Comparison of ENCODE assay signal across 8 cellular contexts in the genomic region with DNA sequence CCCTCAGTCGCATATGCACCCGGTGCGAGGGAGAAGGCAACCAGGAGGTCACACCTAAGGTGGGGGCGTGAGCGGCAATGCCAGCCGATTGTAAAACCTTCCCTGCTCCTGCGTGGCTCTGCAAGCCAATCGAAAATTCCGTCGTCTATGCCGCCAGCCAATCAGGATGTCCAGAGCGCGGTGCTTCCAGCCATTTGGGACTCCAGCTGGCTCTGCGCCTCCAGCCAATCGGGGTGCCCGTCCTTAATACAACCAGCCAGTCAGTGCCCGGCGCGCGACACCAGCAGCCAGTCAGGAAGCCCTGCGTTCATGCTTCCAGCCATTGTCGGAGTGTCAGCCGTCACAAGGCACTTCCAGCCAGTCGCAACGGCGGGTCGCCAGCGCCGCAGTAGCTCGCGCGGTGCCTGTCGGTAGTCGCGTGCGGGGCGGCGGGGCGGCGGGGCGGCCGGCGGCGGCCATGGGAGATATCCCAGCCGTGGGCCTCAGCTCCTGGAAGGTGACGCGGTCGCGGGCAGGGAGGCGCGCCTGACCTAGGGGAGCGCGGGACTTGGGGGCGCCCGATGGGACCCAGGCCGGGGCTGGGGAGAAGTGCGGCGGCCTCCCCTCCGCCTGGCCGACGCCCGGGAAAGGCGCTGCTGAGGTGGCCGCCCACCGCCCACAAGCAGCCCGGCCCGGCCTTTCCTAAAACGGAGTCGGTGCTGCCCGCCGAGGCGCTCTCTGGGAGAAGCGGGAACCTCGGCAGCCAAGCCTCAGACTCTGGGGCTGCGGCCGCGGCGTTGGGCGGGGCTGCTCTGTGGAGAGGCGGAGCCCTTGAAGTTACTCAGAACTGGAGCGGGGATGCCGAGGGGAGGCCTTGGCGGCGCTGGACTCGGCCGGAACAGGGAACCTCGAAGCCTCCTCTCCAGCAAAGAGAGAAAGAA. TPM values are rescaled to one million over a fixed set of nuclear protein-coding genes. Genes with fewer than 3 reads are reported as not detected.
DNase-seq lines count a peak whose midpoint lies in the region; ATAC-seq, FAIRE-seq and TF ChIP-seq lines count a peak whose summit lies in the region.

A gene (plus strand): TSS at position 340 of the 920 bp plus-strand sequence. CDS start 118 bp downstream, at position 458.

- no peaks in the 10 kb centered on the region for H3K9me3 Mint-ChIP-seq in activated naive CD4-positive, alpha-beta T cell treated with anti-CD3 and anti-CD28 coated beads, Interleukin-2, amount 50 U/mL, for 72 hours
- no peaks in the 10 kb centered on the region for H3K9me3 Mint-ChIP-seq in neural crest cell
- H3K9me3 Mint-ChIP-seq in stimulated activated naive CD8-positive, alpha-beta T cell treated with anti-CD3 and anti-CD28 coated beads, Interleukin-15, Interleukin-2, amounts not matched to agents 100 ng/mL and 50 ng/mL, for 24 hours, result peaks cover 3% of the 10 kb centered on the region

- ATAC-seq in HG03045 (IDR thresholded peaks at IDR 0.05; ENCODE audit: unreplicated experiment), result peak; percentile 78
- ATAC-seq in SK-N-SH treated with all-trans-retinoic acid at 6 μM for 48 hours, result peak; percentile 97
- ATAC-seq in activated naive CD4-positive, alpha-beta T cell treated with anti-CD3 and anti-CD28 coated beads, Interleukin-2, amount 50 U/mL, for 72 hours, result peak; percentile 90 to 92
- no peak for ATAC-seq in GM21526 (IDR thresholded peaks at IDR 0.05; ENCODE audit: low FRiP score, unreplicated experiment)

- peaks cover 0 to 9% of the 10 kb centered on the region in 2 donors for H3K36me3 Mint-ChIP-seq in activated naive CD4-positive, alpha-beta T cell treated with anti-CD3 and anti-CD28 coated beads, Interleukin-2, amount 50 U/mL, for 72 hours
- H3K36me3 Mint-ChIP-seq in neural crest cell (ENCODE audit: low read depth), result no peaks in the 10 kb centered on the region
- H3K36me3 Mint-ChIP-seq in stimulated activated naive CD8-positive, alpha-beta T cell treated with anti-CD3 and anti-CD28 coated beads, Interleukin-15, Interleukin-2, amounts not matched to agents 100 ng/mL and 50 ng/mL, for 24 hours (ENCODE audit: low read depth), result no peaks in the 10 kb centered on the region

- H3K27me3 Mint-ChIP-seq in neural crest cell (ENCODE audit: low read depth), result peaks cover 26% of the 10 kb centered on the region
- peaks cover 82% of the 10 kb centered on the region for H3K27me3 Mint-ChIP-seq in stimulated activated naive CD8-positive, alpha-beta T cell treated with anti-CD3 and anti-CD28 coated beads, Interleukin-15, Interleukin-2, amounts not matched to agents 100 ng/mL and 50 ng/mL, for 24 hours

- DNase-seq in COLO668 (lab: John Stamatoyannopoulos, UW; ENCODE audit: unreplicated experiment) (peak; percentile 68), frontal cortex (ENCODE audit: low spot score in 2 of 2) (peak; percentile 67 to 78), neural crest cell (ENCODE audit: low read depth, low spot score) (peak; percentile 46)
- peak; percentile 74 to 79 for DNase-seq in activated naive CD4-positive, alpha-beta T cell treated with anti-CD3 and anti-CD28 coated beads, Interleukin-2, amount 50 U/mL, for 72 hours (ENCODE audit: low spot score in 2 of 2)

- FAIRE-seq in frontal cortex (lab: Jason Lieb, UNC), result no peak

- peak within 1 kb of the TSS; percentile 69 for H3K4me3 Mint-ChIP-seq in neural crest cell
- H3K4me3 Mint-ChIP-seq in stimulated activated naive CD8-positive, alpha-beta T cell treated with anti-CD3 and anti-CD28 coated beads, Interleukin-15, Interleukin-2, amounts not matched to agents 100 ng/mL and 50 ng/mL, for 24 hours, result peak within 1 kb of the TSS; percentile 65

- peaks cover 25% of the 10 kb centered on the region for H3K4me1 Mint-ChIP-seq in neural crest cell
- H3K4me1 Mint-ChIP-seq in stimulated activated naive CD8-positive, alpha-beta T cell treated with anti-CD3 and anti-CD28 coated beads, Interleukin-15, Interleukin-2, amounts not matched to agents 100 ng/mL and 50 ng/mL, for 24 hours (ENCODE audit: low read depth), result peaks cover 3% of the 10 kb centered on the region

- peak within 1 kb of the TSS; percentile 37 to 84 for H3K27ac Mint-ChIP-seq in activated naive CD4-positive, alpha-beta T cell treated with anti-CD3 and anti-CD28 coated beads, Interleukin-2, amount 50 U/mL, for 72 hours
- H3K27ac Mint-ChIP-seq in neural crest cell (ENCODE audit: unreplicated experiment), result no peak within 1 kb of the TSS
- no peak within 1 kb of the TSS for H3K27ac Mint-ChIP-seq in stimulated activated naive CD8-positive, alpha-beta T cell treated with anti-CD3 and anti-CD28 coated beads, Interleukin-15, Interleukin-2, amounts not matched to agents 100 ng/mL and 50 ng/mL, for 24 hours

- TF ChIP-seq CTCF in neural crest cell (conservative IDR thresholded peaks at IDR 0.05), result no peak

TF ChIP-seq in SK-N-SH treated with all-trans-retinoic acid at 6 μM for 48 hours, 23 proteins besides CTCF, POLR2A, EP300 and RAD21 (continues in another document):
- peak; percentile 53; the same call in 1 of the 2 replicates for TF ChIP-seq TOX (CRISPR knock-in tag; IDR thresholded peaks at IDR 0.05; ENCODE audit: borderline replicate concordance)
- peak; percentile 22; the same call in 1 of the 2 replicates for TF ChIP-seq GLIS3 (CRISPR knock-in tag; IDR thresholded peaks at IDR 0.05)
- no peak for TF ChIP-seq TCF4 (CRISPR knock-in tag; IDR thresholded peaks at IDR 0.05; ENCODE audit: borderline replicate concordance)
- no peak; the same call in 1 of the 2 replicates for TF ChIP-seq ZC3H10 (CRISPR knock-in tag; IDR thresholded peaks at IDR 0.05)
- TF ChIP-seq, protein P1, sequence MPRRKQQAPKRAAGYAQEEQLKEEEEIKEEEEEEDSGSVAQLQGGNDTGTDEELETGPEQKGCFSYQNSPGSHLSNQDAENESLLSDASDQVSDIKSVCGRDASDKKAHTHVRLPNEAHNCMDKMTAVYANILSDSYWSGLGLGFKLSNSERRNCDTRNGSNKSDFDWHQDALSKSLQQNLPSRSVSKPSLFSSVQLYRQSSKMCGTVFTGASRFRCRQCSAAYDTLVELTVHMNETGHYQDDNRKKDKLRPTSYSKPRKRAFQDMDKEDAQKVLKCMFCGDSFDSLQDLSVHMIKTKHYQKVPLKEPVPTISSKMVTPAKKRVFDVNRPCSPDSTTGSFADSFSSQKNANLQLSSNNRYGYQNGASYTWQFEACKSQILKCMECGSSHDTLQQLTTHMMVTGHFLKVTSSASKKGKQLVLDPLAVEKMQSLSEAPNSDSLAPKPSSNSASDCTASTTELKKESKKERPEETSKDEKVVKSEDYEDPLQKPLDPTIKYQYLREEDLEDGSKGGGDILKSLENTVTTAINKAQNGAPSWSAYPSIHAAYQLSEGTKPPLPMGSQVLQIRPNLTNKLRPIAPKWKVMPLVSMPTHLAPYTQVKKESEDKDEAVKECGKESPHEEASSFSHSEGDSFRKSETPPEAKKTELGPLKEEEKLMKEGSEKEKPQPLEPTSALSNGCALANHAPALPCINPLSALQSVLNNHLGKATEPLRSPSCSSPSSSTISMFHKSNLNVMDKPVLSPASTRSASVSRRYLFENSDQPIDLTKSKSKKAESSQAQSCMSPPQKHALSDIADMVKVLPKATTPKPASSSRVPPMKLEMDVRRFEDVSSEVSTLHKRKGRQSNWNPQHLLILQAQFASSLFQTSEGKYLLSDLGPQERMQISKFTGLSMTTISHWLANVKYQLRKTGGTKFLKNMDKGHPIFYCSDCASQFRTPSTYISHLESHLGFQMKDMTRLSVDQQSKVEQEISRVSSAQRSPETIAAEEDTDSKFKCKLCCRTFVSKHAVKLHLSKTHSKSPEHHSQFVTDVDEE (CRISPR knock-in tag; IDR thresholded peaks at IDR 0.05), result peak; percentile 100
- peak; percentile 97 for TF ChIP-seq CSDC2 (CRISPR knock-in tag; IDR thresholded peaks at IDR 0.05)
- no peak for TF ChIP-seq ESRRG (CRISPR knock-in tag; IDR thresholded peaks at IDR 0.05)
- peak; percentile 89 for TF ChIP-seq OSR1 (CRISPR knock-in tag; IDR thresholded peaks at IDR 0.05)
- peak; percentile 80 for TF ChIP-seq ZNF8 (CRISPR knock-in tag; IDR thresholded peaks at IDR 0.05)
- no peak for TF ChIP-seq RARB (CRISPR knock-in tag; IDR thresholded peaks at IDR 0.05)
- peak; percentile 94 for TF ChIP-seq BACH2 (CRISPR knock-in tag; IDR thresholded peaks at IDR 0.05; ENCODE audit: borderline replicate concordance)
- peak; percentile 81 for TF ChIP-seq ZNF70 (CRISPR knock-in tag; IDR thresholded peaks at IDR 0.05)
- TF ChIP-seq SNAI2 (CRISPR knock-in tag; IDR thresholded peaks at IDR 0.05), result peak; percentile 99
- TF ChIP-seq, protein P2, sequence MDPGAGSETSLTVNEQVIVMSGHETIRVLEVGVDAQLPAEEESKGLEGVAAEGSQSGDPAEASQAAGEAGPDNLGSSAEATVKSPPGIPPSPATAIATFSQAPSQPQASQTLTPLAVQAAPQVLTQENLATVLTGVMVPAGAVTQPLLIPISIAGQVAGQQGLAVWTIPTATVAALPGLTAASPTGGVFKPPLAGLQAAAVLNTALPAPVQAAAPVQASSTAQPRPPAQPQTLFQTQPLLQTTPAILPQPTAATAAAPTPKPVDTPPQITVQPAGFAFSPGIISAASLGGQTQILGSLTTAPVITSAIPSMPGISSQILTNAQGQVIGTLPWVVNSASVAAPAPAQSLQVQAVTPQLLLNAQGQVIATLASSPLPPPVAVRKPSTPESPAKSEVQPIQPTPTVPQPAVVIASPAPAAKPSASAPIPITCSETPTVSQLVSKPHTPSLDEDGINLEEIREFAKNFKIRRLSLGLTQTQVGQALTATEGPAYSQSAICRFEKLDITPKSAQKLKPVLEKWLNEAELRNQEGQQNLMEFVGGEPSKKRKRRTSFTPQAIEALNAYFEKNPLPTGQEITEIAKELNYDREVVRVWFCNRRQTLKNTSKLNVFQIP (CRISPR knock-in tag; IDR thresholded peaks at IDR 0.05; ENCODE audit: borderline replicate concordance, low read depth), result no peak
- TF ChIP-seq ARNTL (CRISPR knock-in tag; IDR thresholded peaks at IDR 0.05; ENCODE audit: borderline replicate concordance, low read depth), result peak; percentile 94
- TF ChIP-seq, protein P3, sequence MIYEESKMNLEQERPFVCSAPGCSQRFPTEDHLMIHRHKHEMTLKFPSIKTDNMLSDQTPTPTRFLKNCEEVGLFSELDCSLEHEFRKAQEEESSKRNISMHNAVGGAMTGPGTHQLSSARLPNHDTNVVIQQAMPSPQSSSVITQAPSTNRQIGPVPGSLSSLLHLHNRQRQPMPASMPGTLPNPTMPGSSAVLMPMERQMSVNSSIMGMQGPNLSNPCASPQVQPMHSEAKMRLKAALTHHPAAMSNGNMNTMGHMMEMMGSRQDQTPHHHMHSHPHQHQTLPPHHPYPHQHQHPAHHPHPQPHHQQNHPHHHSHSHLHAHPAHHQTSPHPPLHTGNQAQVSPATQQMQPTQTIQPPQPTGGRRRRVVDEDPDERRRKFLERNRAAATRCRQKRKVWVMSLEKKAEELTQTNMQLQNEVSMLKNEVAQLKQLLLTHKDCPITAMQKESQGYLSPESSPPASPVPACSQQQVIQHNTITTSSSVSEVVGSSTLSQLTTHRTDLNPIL (CRISPR knock-in tag; IDR thresholded peaks at IDR 0.05; ENCODE audit: low read depth), result no peak
- peak; percentile 41 for TF ChIP-seq ISL1 (CRISPR knock-in tag; IDR thresholded peaks at IDR 0.05)
- peak; percentile 99 for TF ChIP-seq PPARA (CRISPR knock-in tag; IDR thresholded peaks at IDR 0.05; ENCODE audit: borderline replicate concordance)

RNA-seq across cellular contexts. Expression of the gene that starts here (rescaled TPM):
- total RNA-seq in activated naive CD4-positive, alpha-beta T cell treated with anti-CD3 and anti-CD28 coated beads, Interleukin-2, amount 50 U/mL, for 72 hours, result 1 to 10 TPM; 3.1 to 7.5 TPM
- total RNA-seq in frontal cortex (74.2 TPM), neural crest cell (3.9 and 5.1 TPM in 2 replicates)

Comparison
In these comparisons a context has a peak if more than half of its experiments do, and no peak if none do; other contexts are left out.
1. H3K27ac Mint-ChIP-seq: peak in activated naive CD4-positive, alpha-beta T cell treated with anti-CD3 and anti-CD28 coated beads, Interleukin-2, amount 50 U/mL, for 72 hours (2 of 2); none in neural crest cell (single experiment) and stimulated activated naive CD8-positive, alpha-beta T cell treated with anti-CD3 and anti-CD28 coated beads, Interleukin-15, Interleukin-2, amounts not matched to agents 100 ng/mL and 50 ng/mL, for 24 hours (single experiment).
2. Peak in every context shown above with its lines, with median percentiles within 50 percentile points of each other: DNase-seq.